In genomic region chr17:17352836-17353624, GRCh38 we compare ENCODE assay signal across 4 cellular contexts.
TF ChIP-seq lines count a peak whose summit lies in the region.

No MANE protein-coding gene starts in this region.

TF ChIP-seq in SK-N-SH, 30 proteins besides CTCF, POLR2A, EP300 and RAD21 (continued from another document and continues in another):
- TF ChIP-seq MXI1 (IDR thresholded peaks at IDR 0.05; ENCODE audit: low read depth, low read length) (no peak), TEAD4 (IDR thresholded peaks at IDR 0.05; ENCODE audit: borderline replicate concordance, insufficient read depth) (no peak), SIN3A (IDR thresholded peaks at IDR 0.05; ENCODE audit: borderline replicate concordance, low read depth, low read length) (no peak), RFX5 (IDR thresholded peaks at IDR 0.05; ENCODE audit: low read length) (no peak), MAX (IDR thresholded peaks at IDR 0.05; ENCODE audit: low read depth) (no peak), CHD2 (IDR thresholded peaks at IDR 0.05; ENCODE audit: low read length, partially characterized antibody) (no peak), ZBTB33 (IDR thresholded peaks at IDR 0.05; ENCODE audit: borderline replicate concordance, low read depth) (no peak), USF2 (IDR thresholded peaks at IDR 0.05; ENCODE audit: borderline replicate concordance, low read depth, low read length) (no peak), EZH2phosphoT487 (IDR thresholded peaks at IDR 0.05; ENCODE audit: borderline replicate concordance, low read depth) (no peak), USF1 (IDR thresholded peaks at IDR 0.05; ENCODE audit: borderline replicate concordance, low read depth) (no peak)

TF ChIP-seq in SK-N-SH treated with all-trans-retinoic acid at 6 μM for 48 hours, 23 proteins besides CTCF, POLR2A, EP300 and RAD21 (continued from another document and continues in another):
- no peak for TF ChIP-seq ESRRG (CRISPR knock-in tag; IDR thresholded peaks at IDR 0.05)
- TF ChIP-seq SNAI2 (CRISPR knock-in tag; IDR thresholded peaks at IDR 0.05), result no peak
- no peak for TF ChIP-seq ZFP3 (CRISPR knock-in tag; IDR thresholded peaks at IDR 0.05)
- no peak for TF ChIP-seq POU6F1 (CRISPR knock-in tag; IDR thresholded peaks at IDR 0.05; ENCODE audit: borderline replicate concordance, low read depth)
- TF ChIP-seq CSRNP3 (CRISPR knock-in tag; IDR thresholded peaks at IDR 0.05), result no peak
- TF ChIP-seq ZNF8 (CRISPR knock-in tag; IDR thresholded peaks at IDR 0.05), result no peak
- no peak for TF ChIP-seq TCF4 (CRISPR knock-in tag; IDR thresholded peaks at IDR 0.05; ENCODE audit: borderline replicate concordance)
- TF ChIP-seq PATZ1 (CRISPR knock-in tag; IDR thresholded peaks at IDR 0.05; ENCODE audit: borderline replicate concordance), result no peak
- TF ChIP-seq, protein P1, sequence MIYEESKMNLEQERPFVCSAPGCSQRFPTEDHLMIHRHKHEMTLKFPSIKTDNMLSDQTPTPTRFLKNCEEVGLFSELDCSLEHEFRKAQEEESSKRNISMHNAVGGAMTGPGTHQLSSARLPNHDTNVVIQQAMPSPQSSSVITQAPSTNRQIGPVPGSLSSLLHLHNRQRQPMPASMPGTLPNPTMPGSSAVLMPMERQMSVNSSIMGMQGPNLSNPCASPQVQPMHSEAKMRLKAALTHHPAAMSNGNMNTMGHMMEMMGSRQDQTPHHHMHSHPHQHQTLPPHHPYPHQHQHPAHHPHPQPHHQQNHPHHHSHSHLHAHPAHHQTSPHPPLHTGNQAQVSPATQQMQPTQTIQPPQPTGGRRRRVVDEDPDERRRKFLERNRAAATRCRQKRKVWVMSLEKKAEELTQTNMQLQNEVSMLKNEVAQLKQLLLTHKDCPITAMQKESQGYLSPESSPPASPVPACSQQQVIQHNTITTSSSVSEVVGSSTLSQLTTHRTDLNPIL (CRISPR knock-in tag; IDR thresholded peaks at IDR 0.05; ENCODE audit: low read depth), result no peak

TF ChIP-seq in HEK293, 187 proteins besides CTCF, POLR2A, EP300 and RAD21 (continued from another document):
- no peak for TF ChIP-seq ZNF398 (tag by site-specific recombination; IDR thresholded peaks at IDR 0.05)
- no peak for TF ChIP-seq ZNF394 (tag by site-specific recombination; IDR thresholded peaks at IDR 0.05; ENCODE audit: borderline replicate concordance)
- TF ChIP-seq ZNF776 (tag by site-specific recombination; IDR thresholded peaks at IDR 0.05; ENCODE audit: borderline replicate concordance), result no peak
- 0 out of 2 replicates have a peak, but pooled peaks have one; percentile 20 for TF ChIP-seq ZNF513 (tag by site-specific recombination; IDR thresholded peaks at IDR 0.05)

TF ChIP-seq in endothelial cell of umbilical vein, 7 proteins besides CTCF, POLR2A, EP300 and RAD21 (continued from another document):
- TF ChIP-seq MAX (IDR thresholded peaks at IDR 0.05; ENCODE audit: insufficient read depth, insufficient read length) (no peak), FOS (IDR thresholded peaks at IDR 0.05; ENCODE audit: borderline replicate concordance, insufficient read depth, low read length) (no peak), POLR2AphosphoS5 (IDR thresholded peaks at IDR 0.05; ENCODE audit: insufficient read depth, low read depth, low read length) (no peak), GATA2 (IDR thresholded peaks at IDR 0.05; ENCODE audit: insufficient read depth, insufficient read length, low read depth, low read length) (no peak), EZH2 (IDR thresholded peaks at IDR 0.05; ENCODE audit: borderline replicate concordance, low read depth, low read length, severe bottlenecking) (no peak), MYC (IDR thresholded peaks at IDR 0.05; ENCODE audit: low read depth, low read length) (no peak)
